ENCODE assay signal across 8 cellular contexts in the genomic region with DNA sequence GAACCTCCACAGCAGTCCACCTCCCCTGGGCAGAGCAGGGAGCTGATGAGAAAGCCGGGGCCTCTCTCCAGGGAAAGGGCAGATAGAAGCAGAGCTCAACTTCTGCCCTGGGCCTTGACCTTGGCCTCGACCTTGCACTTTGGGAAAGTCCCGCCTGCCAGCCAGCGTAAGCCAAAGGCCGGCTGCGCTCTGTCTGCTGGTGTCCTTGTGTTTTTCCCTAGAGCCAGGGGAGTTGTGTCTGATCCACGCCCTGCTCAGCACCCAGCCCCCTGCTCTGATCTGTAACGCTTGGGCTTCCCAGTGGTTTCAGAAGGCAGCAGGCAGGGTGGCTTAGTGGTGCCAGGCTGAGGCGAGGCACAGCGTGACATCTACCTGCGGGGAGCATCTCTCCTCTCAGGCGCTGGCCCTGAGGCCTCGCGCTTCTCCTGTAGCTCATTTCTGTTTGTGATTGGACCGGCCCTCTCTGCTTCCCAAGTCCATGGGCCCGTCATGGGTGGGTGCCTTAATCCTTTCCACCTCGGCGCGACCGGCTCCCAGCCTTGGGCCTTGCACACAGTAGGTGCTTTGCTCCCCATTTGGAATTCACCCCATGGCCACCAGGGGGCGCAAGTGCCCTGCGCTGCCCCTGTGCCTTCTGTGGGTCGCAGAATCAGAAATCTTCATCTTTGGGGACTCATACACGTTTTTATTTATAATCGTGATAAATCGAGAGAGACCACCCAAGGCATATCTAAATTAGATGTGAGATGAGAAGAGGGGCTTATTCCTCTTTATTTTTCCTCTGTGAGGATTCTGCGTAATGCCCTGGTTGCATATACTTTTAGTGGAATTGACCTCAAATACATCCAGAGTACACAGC. TPM values are rescaled to one million over a fixed set of nuclear protein-coding genes. Genes with fewer than 3 reads are reported as not detected.
DNase-seq lines count a peak whose midpoint lies in the region; ATAC-seq and TF ChIP-seq lines count a peak whose summit lies in the region.

No MANE protein-coding gene starts in this region.

- peaks cover 4% of the 10 kb centered on the region for H3K9me3 Mint-ChIP-seq in activated T-helper 2 cell treated with anti-CD3 and anti-CD28 coated beads, Interferon-gamma antibody, Interleukin-2, Interleukin-4, amounts not matched to agents 10 μg/mL and 5 μg/mL and 100 μg/mL, durations not matched to agents 14 hours and 24 hours and 36 hours

- no peak overlapping the region for H3K4me3 ChIP-seq in OCI-LY3 (ENCODE audit: low read length)

- H3K4me1 Mint-ChIP-seq in activated T-helper 2 cell treated with anti-CD3 and anti-CD28 coated beads, Interferon-gamma antibody, Interleukin-2, Interleukin-4, amounts not matched to agents 10 μg/mL and 5 μg/mL and 100 μg/mL, durations not matched to agents 14 hours and 24 hours and 36 hours (ENCODE audit: low read depth) = no peaks in the 10 kb centered on the region

- DNase-seq in ELF-1 (ENCODE audit: low read depth, low spot score) = peak; percentile 69
- DNase-seq in activated T-helper 2 cell treated with anti-CD3 and anti-CD28 coated beads, Interferon-gamma antibody, Interleukin-2, Interleukin-4, amounts not matched to agents 10 μg/mL and 5 μg/mL and 100 μg/mL, durations not matched to agents 14 hours and 24 hours and 36 hours (ENCODE audit: low spot score) = peak; percentile 20
- peak; percentile 78 for DNase-seq in iPS-NIHi11 (ENCODE audit: low spot score)
- peak; percentile 28 for DNase-seq in stimulated activated CD8-positive, alpha-beta memory T cell treated with anti-CD3 and anti-CD28 coated beads, Interleukin-15, amount 100 ng/mL, for 24 hours (ENCODE audit: low read depth)
- no peak for DNase-seq in posterior vena cava (ENCODE audit: low spot score)

- no peaks in the 10 kb centered on the region for H3K9me3 ChIP-seq in OCI-LY3 (ENCODE audit: insufficient read depth, low read length)

- H3K27me3 ChIP-seq in OCI-LY3 (ENCODE audit: low read depth, low read length) = no peaks in the 10 kb centered on the region

- no peak overlapping the region for H3K4me3 Mint-ChIP-seq in activated T-helper 2 cell treated with anti-CD3 and anti-CD28 coated beads, Interferon-gamma antibody, Interleukin-2, Interleukin-4, amounts not matched to agents 10 μg/mL and 5 μg/mL and 100 μg/mL, durations not matched to agents 14 hours and 24 hours and 36 hours (ENCODE audit: low read depth)

- intact Hi-C loops in activated T-helper 2 cell treated with anti-CD3 and anti-CD28 coated beads, Interferon-gamma antibody, Interleukin-2, Interleukin-4, amounts not matched to agents 10 μg/mL and 5 μg/mL and 100 μg/mL, durations not matched to agents 14 hours and 24 hours and 36 hours (cut with micrococcal nuclease) = loop anchor here (1.0 kb wide), 1 partner anchor 57 kb away; no protein-coding TSS in a partner anchor
- intact Hi-C loops in posterior vena cava (cut with DNase I) = no loop called here

- peaks cover 3% of the 10 kb centered on the region for H3K27me3 Mint-ChIP-seq in activated T-helper 2 cell treated with anti-CD3 and anti-CD28 coated beads, Interferon-gamma antibody, Interleukin-2, Interleukin-4, amounts not matched to agents 10 μg/mL and 5 μg/mL and 100 μg/mL, durations not matched to agents 14 hours and 24 hours and 36 hours (ENCODE audit: low read depth)

- H3K27ac Mint-ChIP-seq in activated T-helper 2 cell treated with anti-CD3 and anti-CD28 coated beads, Interferon-gamma antibody, Interleukin-2, Interleukin-4, amounts not matched to agents 10 μg/mL and 5 μg/mL and 100 μg/mL, durations not matched to agents 14 hours and 24 hours and 36 hours = no peak overlapping the region

- TF ChIP-seq CTCF in OCI-LY3 (IDR thresholded peaks at IDR 0.05; ENCODE audit: low read depth, low read length) = peak; percentile 95

- H3K36me3 ChIP-seq in OCI-LY3 (replicated peaks; ENCODE audit: low read depth, low read length) = no peaks in the 10 kb centered on the region

- H3K27ac ChIP-seq in OCI-LY3 (ENCODE audit: low read length) = no peak overlapping the region

- no peak overlapping the region for H3K9ac ChIP-seq in OCI-LY3 (ENCODE audit: low read length)

- H3K79me2 ChIP-seq in OCI-LY3 (ENCODE audit: low read length) = no peaks in the 10 kb centered on the region

- H3K36me3 Mint-ChIP-seq in activated T-helper 2 cell treated with anti-CD3 and anti-CD28 coated beads, Interferon-gamma antibody, Interleukin-2, Interleukin-4, amounts not matched to agents 10 μg/mL and 5 μg/mL and 100 μg/mL, durations not matched to agents 14 hours and 24 hours and 36 hours (ENCODE audit: low read depth) = no peaks in the 10 kb centered on the region

- H3K4me2 ChIP-seq in OCI-LY3 (ENCODE audit: low read length) = no peak overlapping the region

- no peak overlapping the region for H2AFZ ChIP-seq in OCI-LY3 (ENCODE audit: low read depth, low read length)

- H3K4me1 ChIP-seq in OCI-LY3 (ENCODE audit: low read length) = no peaks in the 10 kb centered on the region

- no peaks in the 10 kb centered on the region for H4K20me1 ChIP-seq in OCI-LY3 (ENCODE audit: insufficient read depth, low read length)

- ATAC-seq in HG03097 (IDR thresholded peaks at IDR 0.05; ENCODE audit: low FRiP score, unreplicated experiment) = no peak
- ATAC-seq in HG02840 (IDR thresholded peaks at IDR 0.05; ENCODE audit: low FRiP score, unreplicated experiment) = no peak

RNA-seq across cellular contexts. Expression of a gene that starts 24.2 kb away (rescaled TPM):
- 25.5 and 29.0 TPM in 2 replicates for total RNA-seq in activated T-helper 2 cell treated with anti-CD3 and anti-CD28 coated beads, Interferon-gamma antibody, Interleukin-2, Interleukin-4, amounts not matched to agents 10 μg/mL and 5 μg/mL and 100 μg/mL, durations not matched to agents 14 hours and 24 hours and 36 hours
- 10 to 100 TPM; 34.0 to 38.8 TPM for total RNA-seq in posterior vena cava

RNA-seq across cellular contexts. Expression of a gene that starts 24.3 kb away (rescaled TPM):
- 9.7 TPM in 2 replicates for total RNA-seq in activated T-helper 2 cell treated with anti-CD3 and anti-CD28 coated beads, Interferon-gamma antibody, Interleukin-2, Interleukin-4, amounts not matched to agents 10 μg/mL and 5 μg/mL and 100 μg/mL, durations not matched to agents 14 hours and 24 hours and 36 hours
- 10 to 100 TPM; 10.0 to 11.9 TPM for total RNA-seq in posterior vena cava

RNA-seq across cellular contexts. Expression of a gene that starts 26.1 kb away (rescaled TPM):
- total RNA-seq in activated T-helper 2 cell treated with anti-CD3 and anti-CD28 coated beads, Interferon-gamma antibody, Interleukin-2, Interleukin-4, amounts not matched to agents 10 μg/mL and 5 μg/mL and 100 μg/mL, durations not matched to agents 14 hours and 24 hours and 36 hours = not detected in 2 replicates
- under 1 TPM in 1 of 2 donors, not detected in 1; 0.24 TPM for total RNA-seq in posterior vena cava

RNA-seq across cellular contexts. Expression of a gene that starts 49.0 kb away (rescaled TPM):
- 167 and 169 TPM in 2 replicates for total RNA-seq in activated T-helper 2 cell treated with anti-CD3 and anti-CD28 coated beads, Interferon-gamma antibody, Interleukin-2, Interleukin-4, amounts not matched to agents 10 μg/mL and 5 μg/mL and 100 μg/mL, durations not matched to agents 14 hours and 24 hours and 36 hours
- total RNA-seq in posterior vena cava = 10 to 100 TPM; 48.8 to 50.5 TPM
